ENCODE assay signal across 1 cellular context in the genomic region with DNA sequence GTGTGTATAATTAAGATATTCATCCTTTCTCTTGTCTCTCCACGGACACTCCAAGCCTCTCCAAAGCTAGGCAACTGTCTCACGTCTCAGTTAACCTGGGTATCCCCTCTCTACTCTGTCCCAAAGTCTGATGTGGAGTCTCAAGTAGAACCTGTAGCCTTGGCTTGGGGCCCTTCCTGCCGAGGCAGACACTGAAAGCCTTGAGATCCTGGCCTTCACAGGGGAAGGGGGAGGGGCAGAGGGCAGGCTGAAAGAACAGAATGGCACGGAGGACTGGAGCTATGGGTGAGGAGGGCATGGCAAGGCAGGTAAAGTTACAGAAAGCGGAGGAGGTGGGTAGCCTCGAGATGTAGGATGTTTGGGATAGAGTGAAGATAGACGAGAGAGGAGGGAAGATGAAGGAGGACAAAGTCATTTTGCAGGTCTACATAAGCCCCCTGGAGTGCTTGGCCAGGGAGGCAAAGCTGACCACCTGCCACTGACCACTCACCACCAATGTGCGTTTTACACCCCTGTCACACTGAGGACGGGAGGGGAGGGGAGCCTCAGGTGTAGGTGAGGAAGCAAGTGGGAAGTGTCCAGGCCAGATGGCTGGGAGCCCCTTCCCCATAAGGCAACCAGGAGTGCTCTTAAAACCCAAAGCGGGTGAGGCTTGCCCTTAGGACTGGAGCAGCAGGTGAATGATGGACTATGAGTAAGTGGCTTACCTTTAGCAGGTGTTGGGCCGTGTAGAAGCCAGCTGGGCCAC.
TF ChIP-seq lines count a peak whose summit lies in the region.

No MANE protein-coding gene starts in this region.

TF ChIP-seq in IMR-90, 13 proteins besides CTCF, POLR2A, EP300 and RAD21:
- TF ChIP-seq, protein P1, sequence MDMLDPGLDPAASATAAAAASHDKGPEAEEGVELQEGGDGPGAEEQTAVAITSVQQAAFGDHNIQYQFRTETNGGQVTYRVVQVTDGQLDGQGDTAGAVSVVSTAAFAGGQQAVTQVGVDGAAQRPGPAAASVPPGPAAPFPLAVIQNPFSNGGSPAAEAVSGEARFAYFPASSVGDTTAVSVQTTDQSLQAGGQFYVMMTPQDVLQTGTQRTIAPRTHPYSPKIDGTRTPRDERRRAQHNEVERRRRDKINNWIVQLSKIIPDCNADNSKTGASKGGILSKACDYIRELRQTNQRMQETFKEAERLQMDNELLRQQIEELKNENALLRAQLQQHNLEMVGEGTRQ (IDR thresholded peaks at IDR 0.05; ENCODE audit: low read depth, low read length) = no peak
- TF ChIP-seq RFX5 (IDR thresholded peaks at IDR 0.05; ENCODE audit: low read depth, low read length) = no peak
- TF ChIP-seq FOS (IDR thresholded peaks at IDR 0.05; ENCODE audit: low read depth, low read length) = no peak
- TF ChIP-seq SMC3 (IDR thresholded peaks at IDR 0.05; ENCODE audit: low read depth, low read length) = no peak
- TF ChIP-seq CHD1 (IDR thresholded peaks at IDR 0.05; ENCODE audit: low read depth, low read length) = no peak
- TF ChIP-seq NFE2L2 (IDR thresholded peaks at IDR 0.05; ENCODE audit: low read depth, low read length) = no peak
- TF ChIP-seq, protein P2, sequence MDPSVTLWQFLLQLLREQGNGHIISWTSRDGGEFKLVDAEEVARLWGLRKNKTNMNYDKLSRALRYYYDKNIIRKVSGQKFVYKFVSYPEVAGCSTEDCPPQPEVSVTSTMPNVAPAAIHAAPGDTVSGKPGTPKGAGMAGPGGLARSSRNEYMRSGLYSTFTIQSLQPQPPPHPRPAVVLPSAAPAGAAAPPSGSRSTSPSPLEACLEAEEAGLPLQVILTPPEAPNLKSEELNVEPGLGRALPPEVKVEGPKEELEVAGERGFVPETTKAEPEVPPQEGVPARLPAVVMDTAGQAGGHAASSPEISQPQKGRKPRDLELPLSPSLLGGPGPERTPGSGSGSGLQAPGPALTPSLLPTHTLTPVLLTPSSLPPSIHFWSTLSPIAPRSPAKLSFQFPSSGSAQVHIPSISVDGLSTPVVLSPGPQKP (IDR thresholded peaks at IDR 0.05; ENCODE audit: borderline replicate concordance, low read depth, low read length) = no peak
- TF ChIP-seq RCOR1 (IDR thresholded peaks at IDR 0.05; ENCODE audit: insufficient replicate concordance, low read length) = no peak
- TF ChIP-seq BHLHE40 (IDR thresholded peaks at IDR 0.05; ENCODE audit: low read depth, low read length) = no peak
- TF ChIP-seq MAZ (IDR thresholded peaks at IDR 0.05; ENCODE audit: borderline replicate concordance, low read depth, low read length) = no peak
TF ChIP-seq in IMR-90: peak in this region for 0.
